8 cellular contexts compared by ENCODE assay signal in the genomic region with DNA sequence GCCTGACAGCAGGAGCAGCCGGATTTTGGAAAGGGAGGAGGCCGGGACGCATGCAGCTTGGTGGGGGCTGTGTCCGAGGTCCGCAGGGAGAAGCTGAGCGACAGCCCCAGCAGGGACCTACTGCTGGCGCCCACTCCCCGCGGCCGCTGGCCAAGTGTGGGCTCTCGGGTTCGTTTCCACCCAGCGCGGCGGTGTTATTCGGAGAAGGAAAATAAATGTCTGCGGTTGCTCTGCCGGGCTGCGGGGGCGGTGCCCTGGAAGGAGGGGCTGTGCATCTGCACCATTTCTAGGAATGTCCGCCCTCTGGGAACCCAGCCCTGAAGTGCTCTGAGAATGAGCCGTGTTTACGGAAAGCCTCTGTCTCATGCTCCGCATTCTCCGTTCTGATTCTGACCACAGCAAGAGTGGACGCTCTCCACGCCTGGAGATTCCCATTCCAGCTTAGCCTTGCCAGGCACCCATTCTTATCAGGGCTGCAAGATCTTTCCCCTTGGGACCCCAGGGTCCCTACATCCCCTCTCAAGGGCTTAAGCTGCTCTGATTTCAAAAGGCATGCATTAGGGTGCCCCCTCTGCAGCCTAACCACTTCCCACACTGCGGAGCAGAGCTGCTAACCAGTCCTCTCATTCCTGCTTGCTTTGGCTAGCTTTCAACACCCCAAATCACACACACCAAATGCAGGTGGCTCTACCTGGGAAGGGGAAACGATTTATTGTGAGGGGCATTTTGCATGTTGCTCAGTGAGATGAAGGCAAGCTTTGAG.
DNase-seq lines count a peak whose midpoint lies in the region; ATAC-seq and TF ChIP-seq lines count a peak whose summit lies in the region.

No MANE protein-coding gene starts in this region.

- no peaks in the 10 kb centered on the region for H3K9me3 ChIP-seq in iPS-18a (ENCODE audit: control insufficient read depth, low read depth, low read length)

- H3K36me3 ChIP-seq in brain microvascular endothelial cell (replicated peaks) (no peaks in the 10 kb centered on the region), iPS-18a (ENCODE audit: control insufficient read depth, low read depth, low read length) (no peaks in the 10 kb centered on the region)

- peak overlapping the region; percentile 56 for H3K4me3 ChIP-seq in brain microvascular endothelial cell (ENCODE audit: low read depth, low read length)
- peak overlapping the region; percentile 73 for H3K4me3 ChIP-seq in iPS-18a (ENCODE audit: low read length)
- peak overlapping the region; percentile 42 for H3K4me3 ChIP-seq in skeletal muscle cell (ENCODE audit: low read depth, low read length)

- H3K9ac ChIP-seq in iPS-18a (ENCODE audit: low read length): peak overlapping the region; percentile 34

- H3K4me1 ChIP-seq in iPS-18a (ENCODE audit: control insufficient read depth, low read depth, low read length): no peaks in the 10 kb centered on the region

- H3K27me3 ChIP-seq in brain microvascular endothelial cell (replicated peaks) (peaks cover 2% of the 10 kb centered on the region), iPS-18a (ENCODE audit: control insufficient read depth, insufficient read depth, low read length) (peaks cover 9% of the 10 kb centered on the region)

- ATAC-seq in GM19328 (IDR thresholded peaks at IDR 0.05; ENCODE audit: unreplicated experiment): no peak

- DNase-seq in activated CD4-positive, alpha-beta T cell treated with anti-CD3 and anti-CD28 coated beads for 48 hours: peak; percentile 20
- DNase-seq in activated CD4-positive, alpha-beta T cell treated with anti-CD3 and anti-CD28 coated beads for 4 hours: no peak
- DNase-seq in brain microvascular endothelial cell: peak; percentile 87
- peak; percentile 75 for DNase-seq in skeletal muscle cell (ENCODE audit: low read depth)
- no peak for DNase-seq in NCI-H748 treated with DMSO at 0.1 percent for 48 hours (lab: John Stamatoyannopoulos, UW)
- no peak for DNase-seq in OCI-M2 (lab: John Stamatoyannopoulos, UW; ENCODE audit: unreplicated experiment)

- H3K27ac ChIP-seq in brain microvascular endothelial cell (no peak overlapping the region), iPS-18a (ENCODE audit: low read length) (no peak overlapping the region)

- in situ Hi-C loops in brain microvascular endothelial cell (cut with HindIII; ENCODE audit: low pct_ligation_motif_present, low sequenced_read_pairs): no loop called here

- peak; percentile 18 for TF ChIP-seq CTCF in brain microvascular endothelial cell (IDR thresholded peaks at IDR 0.05; ENCODE audit: low read depth, low read length, missing control alignments)

Comparison
In these comparisons a context has a peak if more than half of its experiments do, and no peak if none do; other contexts are left out.
1. DNase-seq: peak in activated CD4-positive, alpha-beta T cell treated with anti-CD3 and anti-CD28 coated beads for 48 hours (single experiment), brain microvascular endothelial cell (single experiment) and skeletal muscle cell (single experiment); none in activated CD4-positive, alpha-beta T cell treated with anti-CD3 and anti-CD28 coated beads for 4 hours (0 of 2), NCI-H748 treated with DMSO at 0.1 percent for 48 hours (single experiment) and OCI-M2 (single experiment).
2. Peak in every context shown above with its lines, with median percentiles within 50 percentile points of each other: H3K4me3 ChIP-seq.